In the genomic region with DNA sequence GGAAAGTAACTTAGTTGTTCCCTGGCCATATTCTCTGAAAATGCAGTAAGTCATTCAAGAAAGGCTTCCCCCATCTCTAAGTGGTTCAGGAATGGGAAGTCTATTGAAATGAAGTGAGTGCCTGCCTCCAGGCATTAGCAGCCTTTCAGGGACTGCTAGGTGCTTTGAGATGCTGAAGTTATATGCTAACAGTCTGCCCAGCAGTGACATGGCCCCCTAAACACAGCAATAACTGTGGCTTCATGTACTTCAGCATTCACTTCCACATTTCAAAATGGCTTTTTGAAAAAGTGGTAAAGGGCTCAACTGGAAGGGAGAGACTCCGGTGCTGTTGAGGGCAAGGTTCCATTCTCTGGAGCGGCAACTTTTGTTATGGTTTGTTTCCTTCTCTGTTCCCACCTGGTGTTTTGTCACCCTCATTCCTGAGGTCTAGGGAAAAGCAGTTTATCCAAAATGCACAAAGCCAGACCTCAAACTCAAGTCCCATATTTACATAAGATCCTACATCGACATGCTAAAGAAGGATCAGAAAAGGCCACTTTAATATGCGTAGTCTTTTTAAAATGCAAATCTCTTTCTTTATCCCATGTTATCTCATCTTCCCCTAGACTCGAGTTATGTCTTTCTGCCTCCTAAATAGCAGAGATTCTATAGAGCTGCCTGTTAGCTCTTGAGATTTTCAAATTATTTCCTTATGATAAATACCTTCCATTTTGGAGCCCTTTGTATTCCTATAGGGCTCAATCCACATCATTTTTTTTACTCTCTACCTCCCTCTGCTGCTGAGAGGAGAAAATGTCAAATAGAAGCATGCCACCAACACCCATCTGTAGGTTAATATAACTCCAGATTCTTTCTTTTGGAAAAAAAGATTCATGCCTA, we compare ENCODE assay signal across 8 cellular contexts. TPM values are rescaled to one million over a fixed set of nuclear protein-coding genes. Genes with fewer than 3 reads are reported as not detected.
DNase-seq lines count a peak whose midpoint lies in the region; ATAC-seq, FAIRE-seq and TF ChIP-seq lines count a peak whose summit lies in the region.

No MANE protein-coding gene starts in this region.

- in situ Hi-C loops in GM13976 (cut with MboI; ENCODE audit: low sequenced_read_pairs, unreplicated experiment): no loop called here

- no peak for TF ChIP-seq POLR2A in ovary (IDR thresholded peaks at IDR 0.05)

- H3K4me3 ChIP-seq in ovary: no peak overlapping the region

- H3K36me3 ChIP-seq in ovary: no peaks in the 10 kb centered on the region

- WGBS in ovary, 3 donors: 71 to 73% (median 72%) methylated on average over 5 of the region's 5 CpGs

- peaks cover 4% of the 10 kb centered on the region for H3K4me1 ChIP-seq in ovary (ENCODE audit: insufficient read depth)

- intact Hi-C loops in ovary (cut with DNase I): loop anchor here in 3 of 4 donors (5.0 to 10.0 kb wide), 2 partner anchors 34 to 114 kb away; a partner anchor contains a TSS

- TF ChIP-seq CTCF in GM13976 (IDR thresholded peaks at IDR 0.05; ENCODE audit: borderline replicate concordance, control extremely low read depth, extremely low read depth, insufficient read depth, missing control alignments): peak; percentile 44
- peak; percentile 22 to 44 (median 27) for TF ChIP-seq CTCF in ovary (IDR thresholded peaks at IDR 0.05)

- DNase-seq in AG20443 (ENCODE audit: low spot score) (peak; percentile 55), GM13976 (ENCODE audit: low spot score) (no peak), NCI-H1092 treated with DMSO at 0.1 percent for 48 hours (lab: John Stamatoyannopoulos, UW) (peak; percentile 32), fibroblast of peridontal ligament (ENCODE audit: extremely low read depth) (peak; percentile 60), ovary (no peak)

- H3K27me3 ChIP-seq in ovary: no peaks in the 10 kb centered on the region

- no peak for TF ChIP-seq EP300 in ovary (IDR thresholded peaks at IDR 0.05)

- no peaks in the 10 kb centered on the region for H3K9me3 ChIP-seq in ovary

- ATAC-seq in HG02840 (IDR thresholded peaks at IDR 0.05; ENCODE audit: low FRiP score, unreplicated experiment): no peak
- ATAC-seq in GM18909 (IDR thresholded peaks at IDR 0.05; ENCODE audit: poor library complexity, unreplicated experiment): no peak

- FAIRE-seq in TTC549 (lab: Jason Lieb, UNC): peak; percentile 69

- no peak overlapping the region for H3K27ac ChIP-seq in ovary

RNA-seq across cellular contexts. Expression of a gene that starts 34.2 kb away (rescaled TPM):
- total RNA-seq in ovary: 1 to 10 TPM; 5.7 to 9.2 (median 7.2) TPM
- polyA plus RNA-seq in ovary: 10 to 100 TPM in 1 of 2 donors, 1 to 10 TPM in 1; 5.6 to 11.1 TPM

Comparison
In these comparisons a context has a peak if more than half of its experiments do, and no peak if none do; other contexts are left out.
1. DNase-seq: peak in AG20443 (single experiment), NCI-H1092 treated with DMSO at 0.1 percent for 48 hours (single experiment) and fibroblast of peridontal ligament (single experiment); none in GM13976 (single experiment) and ovary (0 of 5).